30 cellular contexts compared by ENCODE assay signal in genomic region chr2:202628646-202629213, GRCh38.
"Had no signal": no experiment of that assay in that cellular context is flagged by ENCODE, and none has a peak within 500 bp of the region (broad histone marks: within the 10 kb centered on the region; RNA-seq: fewer than 3 reads in every experiment).

No MANE protein-coding gene starts in this region.

- H3K36me3 Mint-ChIP-seq: naive thymus-derived CD8-positive, alpha-beta T cell; natural killer cell treated with Interleukin-12 subunit alpha and Interleukin-12 subunit beta and Interleukin-15 and Interleukin-18, amount 100 ng/mL, for 72 hours; stimulated activated effector memory CD8-positive, alpha-beta T cell treated with anti-CD3 and anti-CD28 coated beads, Interleukin-12 subunit alpha, Interleukin-12 subunit beta, amount 100 ng/mL, for 72 hours; stimulated activated naive B cell treated with anti-CD40 and anti-IgM and Interleukin-4, amounts not matched to agents 10 μg/mL and 1 μg/mL and 100 μg/mL, for 72 hours had no signal

- H3K27ac ChIP-seq: neutrophil, ovary, parathyroid adenoma, psoas muscle, right lobe of liver, sigmoid colon, stomach, thoracic aorta, thyroid gland, tibial nerve, upper lobe of left lung, uterus had no signal

- H3K36me3 ChIP-seq: neutrophil, ovary, right lobe of liver, sigmoid colon, stomach, thoracic aorta, thyroid gland, tibial nerve, upper lobe of left lung, uterus had no signal

- H2AFZ ChIP-seq: parathyroid adenoma had no signal

- H3K9ac ChIP-seq: parathyroid adenoma had no signal

- H3K9me3 ChIP-seq: neutrophil, ovary, psoas muscle, right lobe of liver, sigmoid colon, stomach, thoracic aorta, thyroid gland, tibial nerve, upper lobe of left lung, uterus had no signal

- ATAC-seq: naive thymus-derived CD8-positive, alpha-beta T cell; natural killer cell treated with Interleukin-12 subunit alpha and Interleukin-12 subunit beta and Interleukin-15 and Interleukin-18, amount 100 ng/mL, for 72 hours; psoas muscle; right cardiac atrium; stimulated activated naive B cell treated with anti-CD40 and anti-IgM and Interleukin-4, amounts not matched to agents 10 μg/mL and 1 μg/mL and 100 μg/mL, for 72 hours had no signal

- H3K9me3 Mint-ChIP-seq: naive thymus-derived CD8-positive, alpha-beta T cell; natural killer cell treated with Interleukin-12 subunit alpha and Interleukin-12 subunit beta and Interleukin-15 and Interleukin-18, amount 100 ng/mL, for 72 hours; nephron progenitor cell; neural crest cell; stimulated activated effector memory CD8-positive, alpha-beta T cell treated with anti-CD3 and anti-CD28 coated beads, Interleukin-12 subunit alpha, Interleukin-12 subunit beta, amount 100 ng/mL, for 72 hours; stimulated activated naive B cell treated with anti-CD40 and anti-IgM and Interleukin-4, amounts not matched to agents 10 μg/mL and 1 μg/mL and 100 μg/mL, for 72 hours; stimulated activated naive CD8-positive, alpha-beta T cell treated with anti-CD3 and anti-CD28 coated beads, Interleukin-15, Interleukin-2, amounts not matched to agents 100 ng/mL and 50 ng/mL, for 24 hours had no signal

- H3K79me2 ChIP-seq: parathyroid adenoma had no signal

- H3K4me3 Mint-ChIP-seq: naive thymus-derived CD8-positive, alpha-beta T cell; natural killer cell treated with Interleukin-12 subunit alpha and Interleukin-12 subunit beta and Interleukin-15 and Interleukin-18, amount 100 ng/mL, for 72 hours; nephron progenitor cell; neural crest cell; stimulated activated effector memory CD8-positive, alpha-beta T cell treated with anti-CD3 and anti-CD28 coated beads, Interleukin-12 subunit alpha, Interleukin-12 subunit beta, amount 100 ng/mL, for 72 hours; stimulated activated naive B cell treated with anti-CD40 and anti-IgM and Interleukin-4, amounts not matched to agents 10 μg/mL and 1 μg/mL and 100 μg/mL, for 72 hours; stimulated activated naive CD8-positive, alpha-beta T cell treated with anti-CD3 and anti-CD28 coated beads, Interleukin-15, Interleukin-2, amounts not matched to agents 100 ng/mL and 50 ng/mL, for 24 hours had no signal

- H3K27me3 Mint-ChIP-seq: naive thymus-derived CD8-positive, alpha-beta T cell; natural killer cell treated with Interleukin-12 subunit alpha and Interleukin-12 subunit beta and Interleukin-15 and Interleukin-18, amount 100 ng/mL, for 72 hours; progenitor cell of endocrine pancreas; stimulated activated naive B cell treated with anti-CD40 and anti-IgM and Interleukin-4, amounts not matched to agents 10 μg/mL and 1 μg/mL and 100 μg/mL, for 72 hours; stimulated activated naive CD8-positive, alpha-beta T cell treated with anti-CD3 and anti-CD28 coated beads, Interleukin-15, Interleukin-2, amounts not matched to agents 100 ng/mL and 50 ng/mL, for 24 hours had no signal

- H3K27me3 ChIP-seq: neutrophil, ovary, right lobe of liver, sigmoid colon, stomach, thyroid gland, tibial nerve, upper lobe of left lung, uterus had no signal

- H3K4me3 ChIP-seq: ovary, psoas muscle, right lobe of liver, sigmoid colon, stomach, thoracic aorta, thyroid gland, tibial nerve, upper lobe of left lung, uterus had no signal

- H3K27ac Mint-ChIP-seq: naive thymus-derived CD8-positive, alpha-beta T cell; natural killer cell treated with Interleukin-12 subunit alpha and Interleukin-12 subunit beta and Interleukin-15 and Interleukin-18, amount 100 ng/mL, for 72 hours; nephron progenitor cell; progenitor cell of endocrine pancreas; stimulated activated effector memory CD8-positive, alpha-beta T cell treated with anti-CD3 and anti-CD28 coated beads, Interleukin-12 subunit alpha, Interleukin-12 subunit beta, amount 100 ng/mL, for 72 hours; stimulated activated naive B cell treated with anti-CD40 and anti-IgM and Interleukin-4, amounts not matched to agents 10 μg/mL and 1 μg/mL and 100 μg/mL, for 72 hours; stimulated activated naive CD8-positive, alpha-beta T cell treated with anti-CD3 and anti-CD28 coated beads, Interleukin-15, Interleukin-2, amounts not matched to agents 100 ng/mL and 50 ng/mL, for 24 hours had no signal

- DNase-seq: naive thymus-derived CD8-positive, alpha-beta T cell; nephron progenitor cell; occipital lobe; ovary; posterior cingulate gyrus; psoas muscle; right cardiac atrium; right lobe of liver; sigmoid colon; small intestine; stimulated activated CD4-positive, alpha-beta T cell treated with anti-CD3 and anti-CD28 coated beads, Interleukin-15, amount 100 ng/mL, for 24 hours; stimulated activated CD4-positive, alpha-beta T cell treated with anti-CD3 and anti-CD28 coated beads, Interleukin-2, amount 100 ng/mL, for 24 hours; stimulated activated CD4-positive, alpha-beta T cell treated with anti-CD3 and anti-CD28 coated beads, Interleukin-2, amount 100 ng/mL, for 48 hours; stimulated activated CD4-positive, alpha-beta T cell treated with anti-CD3 and anti-CD28 coated beads, Interleukin-4, amount 100 ng/mL, for 24 hours; stimulated activated naive B cell treated with anti-CD40 and anti-IgM and Interleukin-4, amounts not matched to agents 10 μg/mL and 1 μg/mL and 100 μg/mL, for 72 hours; stimulated activated naive CD4-positive, alpha-beta T cell treated with Interleukin-2 at 50 U/mL for 16 hours; stomach; thyroid gland; trophoblast cell; upper lobe of left lung; uterus had no signal

- H3K4me1 ChIP-seq: parathyroid adenoma, psoas muscle, right lobe of liver, sigmoid colon, thyroid gland, upper lobe of left lung, uterus had no signal
